ENCODE assay signal across 1 cellular context in genomic region chr3:30711867-30712266, GRCh38.
TF ChIP-seq lines count a peak whose summit lies in the region.

No MANE protein-coding gene starts in this region.

TF ChIP-seq in K562, 482 proteins besides CTCF, POLR2A, EP300 and RAD21 (continued from another document):
- TF ChIP-seq, protein P1, sequence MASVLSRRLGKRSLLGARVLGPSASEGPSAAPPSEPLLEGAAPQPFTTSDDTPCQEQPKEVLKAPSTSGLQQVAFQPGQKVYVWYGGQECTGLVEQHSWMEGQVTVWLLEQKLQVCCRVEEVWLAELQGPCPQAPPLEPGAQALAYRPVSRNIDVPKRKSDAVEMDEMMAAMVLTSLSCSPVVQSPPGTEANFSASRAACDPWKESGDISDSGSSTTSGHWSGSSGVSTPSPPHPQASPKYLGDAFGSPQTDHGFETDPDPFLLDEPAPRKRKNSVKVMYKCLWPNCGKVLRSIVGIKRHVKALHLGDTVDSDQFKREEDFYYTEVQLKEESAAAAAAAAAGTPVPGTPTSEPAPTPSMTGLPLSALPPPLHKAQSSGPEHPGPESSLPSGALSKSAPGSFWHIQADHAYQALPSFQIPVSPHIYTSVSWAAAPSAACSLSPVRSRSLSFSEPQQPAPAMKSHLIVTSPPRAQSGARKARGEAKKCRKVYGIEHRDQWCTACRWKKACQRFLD (CRISPR knock-in tag; IDR thresholded peaks at IDR 0.05) = no peak
- TF ChIP-seq C11orf30 (IDR thresholded peaks at IDR 0.05; ENCODE audit: low read depth) = peak; percentile 39; the same call in 1 of the 2 replicates
- no peak for TF ChIP-seq ESRRA (IDR thresholded peaks at IDR 0.05; ENCODE audit: borderline replicate concordance, low read depth)
- TF ChIP-seq JUND (IDR thresholded peaks at IDR 0.05; ENCODE audit: borderline replicate concordance, low read depth, low read length) = no peak
- no peak for TF ChIP-seq JUND (tag; IDR thresholded peaks at IDR 0.05; ENCODE audit: borderline replicate concordance, low read depth, low read length)
- TF ChIP-seq KLF10 (CRISPR knock-in tag; IDR thresholded peaks at IDR 0.05) = no peak
- no peak for TF ChIP-seq CBX1 (IDR thresholded peaks at IDR 0.05; ENCODE audit: low read depth)
- TF ChIP-seq RFX1 (IDR thresholded peaks at IDR 0.05) = no peak
- no peak for TF ChIP-seq ZNF668 (CRISPR knock-in tag; IDR thresholded peaks at IDR 0.05)
- TF ChIP-seq NR2F6 (CRISPR knock-in tag; IDR thresholded peaks at IDR 0.05) = no peak
- TF ChIP-seq ZNF316 (IDR thresholded peaks at IDR 0.05) = peak; percentile 71
- TF ChIP-seq, protein P2, sequence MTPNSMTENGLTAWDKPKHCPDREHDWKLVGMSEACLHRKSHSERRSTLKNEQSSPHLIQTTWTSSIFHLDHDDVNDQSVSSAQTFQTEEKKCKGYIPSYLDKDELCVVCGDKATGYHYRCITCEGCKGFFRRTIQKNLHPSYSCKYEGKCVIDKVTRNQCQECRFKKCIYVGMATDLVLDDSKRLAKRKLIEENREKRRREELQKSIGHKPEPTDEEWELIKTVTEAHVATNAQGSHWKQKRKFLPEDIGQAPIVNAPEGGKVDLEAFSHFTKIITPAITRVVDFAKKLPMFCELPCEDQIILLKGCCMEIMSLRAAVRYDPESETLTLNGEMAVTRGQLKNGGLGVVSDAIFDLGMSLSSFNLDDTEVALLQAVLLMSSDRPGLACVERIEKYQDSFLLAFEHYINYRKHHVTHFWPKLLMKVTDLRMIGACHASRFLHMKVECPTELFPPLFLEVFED (CRISPR knock-in tag; conservative IDR thresholded peaks at IDR 0.05) = no peak
- TF ChIP-seq MAFF (IDR thresholded peaks at IDR 0.05; ENCODE audit: low read length) = peak; percentile 30; the same call in 1 of the 2 replicates
- TF ChIP-seq ZC3H8 (IDR thresholded peaks at IDR 0.05) = no peak
- TF ChIP-seq NR1H2 (CRISPR knock-in tag; IDR thresholded peaks at IDR 0.05) = no peak
